In the genomic region with DNA sequence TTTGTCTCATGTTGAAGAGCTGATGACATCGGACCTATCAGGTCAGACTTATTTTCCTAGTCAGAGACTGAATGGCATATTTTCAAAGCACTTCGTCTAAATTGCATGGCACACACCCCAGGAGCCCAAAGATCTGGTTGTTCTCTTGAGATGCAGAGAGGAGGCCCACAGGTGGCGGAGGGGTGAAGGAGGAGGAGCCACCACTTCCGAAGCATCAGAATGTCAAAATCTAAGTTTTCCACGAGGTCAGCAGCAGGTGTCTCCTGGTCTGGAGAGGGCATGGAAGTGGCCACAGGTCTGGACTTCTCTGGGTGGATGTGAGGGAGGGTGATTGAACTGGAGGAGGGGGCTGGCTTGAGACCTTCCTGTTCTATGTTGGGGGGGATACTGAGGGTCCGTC, we compare ENCODE assay signal across 1 cellular context.
TF ChIP-seq lines count a peak whose summit lies in the region.

No MANE protein-coding gene starts in this region.

TF ChIP-seq in HEK293, 187 proteins besides CTCF, POLR2A, EP300 and RAD21 (continued from another document):
- TF ChIP-seq, protein P1, sequence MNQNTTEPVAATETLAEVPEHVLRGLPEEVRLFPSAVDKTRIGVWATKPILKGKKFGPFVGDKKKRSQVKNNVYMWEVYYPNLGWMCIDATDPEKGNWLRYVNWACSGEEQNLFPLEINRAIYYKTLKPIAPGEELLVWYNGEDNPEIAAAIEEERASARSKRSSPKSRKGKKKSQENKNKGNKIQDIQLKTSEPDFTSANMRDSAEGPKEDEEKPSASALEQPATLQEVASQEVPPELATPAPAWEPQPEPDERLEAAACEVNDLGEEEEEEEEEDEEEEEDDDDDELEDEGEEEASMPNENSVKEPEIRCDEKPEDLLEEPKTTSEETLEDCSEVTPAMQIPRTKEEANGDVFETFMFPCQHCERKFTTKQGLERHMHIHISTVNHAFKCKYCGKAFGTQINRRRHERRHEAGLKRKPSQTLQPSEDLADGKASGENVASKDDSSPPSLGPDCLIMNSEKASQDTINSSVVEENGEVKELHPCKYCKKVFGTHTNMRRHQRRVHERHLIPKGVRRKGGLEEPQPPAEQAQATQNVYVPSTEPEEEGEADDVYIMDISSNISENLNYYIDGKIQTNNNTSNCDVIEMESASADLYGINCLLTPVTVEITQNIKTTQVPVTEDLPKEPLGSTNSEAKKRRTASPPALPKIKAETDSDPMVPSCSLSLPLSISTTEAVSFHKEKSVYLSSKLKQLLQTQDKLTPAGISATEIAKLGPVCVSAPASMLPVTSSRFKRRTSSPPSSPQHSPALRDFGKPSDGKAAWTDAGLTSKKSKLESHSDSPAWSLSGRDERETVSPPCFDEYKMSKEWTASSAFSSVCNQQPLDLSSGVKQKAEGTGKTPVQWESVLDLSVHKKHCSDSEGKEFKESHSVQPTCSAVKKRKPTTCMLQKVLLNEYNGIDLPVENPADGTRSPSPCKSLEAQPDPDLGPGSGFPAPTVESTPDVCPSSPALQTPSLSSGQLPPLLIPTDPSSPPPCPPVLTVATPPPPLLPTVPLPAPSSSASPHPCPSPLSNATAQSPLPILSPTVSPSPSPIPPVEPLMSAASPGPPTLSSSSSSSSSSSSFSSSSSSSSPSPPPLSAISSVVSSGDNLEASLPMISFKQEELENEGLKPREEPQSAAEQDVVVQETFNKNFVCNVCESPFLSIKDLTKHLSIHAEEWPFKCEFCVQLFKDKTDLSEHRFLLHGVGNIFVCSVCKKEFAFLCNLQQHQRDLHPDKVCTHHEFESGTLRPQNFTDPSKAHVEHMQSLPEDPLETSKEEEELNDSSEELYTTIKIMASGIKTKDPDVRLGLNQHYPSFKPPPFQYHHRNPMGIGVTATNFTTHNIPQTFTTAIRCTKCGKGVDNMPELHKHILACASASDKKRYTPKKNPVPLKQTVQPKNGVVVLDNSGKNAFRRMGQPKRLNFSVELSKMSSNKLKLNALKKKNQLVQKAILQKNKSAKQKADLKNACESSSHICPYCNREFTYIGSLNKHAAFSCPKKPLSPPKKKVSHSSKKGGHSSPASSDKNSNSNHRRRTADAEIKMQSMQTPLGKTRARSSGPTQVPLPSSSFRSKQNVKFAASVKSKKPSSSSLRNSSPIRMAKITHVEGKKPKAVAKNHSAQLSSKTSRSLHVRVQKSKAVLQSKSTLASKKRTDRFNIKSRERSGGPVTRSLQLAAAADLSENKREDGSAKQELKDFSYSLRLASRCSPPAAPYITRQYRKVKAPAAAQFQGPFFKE (tag by site-specific recombination; IDR thresholded peaks at IDR 0.05; ENCODE audit: borderline replicate concordance), result no peak
- TF ChIP-seq SCRT1 (tag by site-specific recombination; IDR thresholded peaks at IDR 0.05; ENCODE audit: borderline replicate concordance) (0 out of 2 replicates have a peak, but pooled peaks have one; percentile 57), ZNF514 (tag by site-specific recombination; IDR thresholded peaks at IDR 0.05) (no peak), ZBTB8A (tag by site-specific recombination; IDR thresholded peaks at IDR 0.05) (no peak), ZNF521 (tag by site-specific recombination; IDR thresholded peaks at IDR 0.05) (no peak), OSR2 (tag by site-specific recombination; IDR thresholded peaks at IDR 0.05) (no peak), ZNF169 (tag by site-specific recombination; IDR thresholded peaks at IDR 0.05) (no peak), ZXDB (tag by site-specific recombination; IDR thresholded peaks at IDR 0.05) (no peak)
